24 cellular contexts compared by ENCODE assay signal in genomic region chr1:177013273-177013672, GRCh38.
DNase-seq lines count a peak whose midpoint lies in the region; ATAC-seq, FAIRE-seq and TF ChIP-seq lines count a peak whose summit lies in the region.
"Had no signal": no experiment of that assay in that cellular context is flagged by ENCODE, and none has a peak within 500 bp of the region (broad histone marks: within the 10 kb centered on the region; RNA-seq: fewer than 3 reads in every experiment).

No MANE protein-coding gene starts in this region.

- H2AK5ac ChIP-seq in neuronal stem cell (ENCODE audit: low read depth, low read length) = no peak overlapping the region

- 92% methylated on average over 3 of the region's 3 CpGs for WGBS in esophagus muscularis mucosa
- WGBS in neuronal stem cell (ENCODE audit: extremely low coverage in 2 of 2, insufficient read length in 2 of 2, insufficient replicate concordance in 1 of 2), 2 donors = no CpG with 5 or more reads among the region's 3 CpGs

- peaks cover 6% of the 10 kb centered on the region for H3K27me3 Mint-ChIP-seq in nephron progenitor cell (ENCODE audit: low read depth, poor library complexity)
- H3K27me3 Mint-ChIP-seq: CD4-positive, alpha-beta memory T cell; CD4-positive, CD25-positive, alpha-beta regulatory T cell; CD8-positive, alpha-beta memory T cell had no signal

- peaks cover 45% of the 10 kb centered on the region for H3K4me1 Mint-ChIP-seq in nephron progenitor cell
- H3K4me1 Mint-ChIP-seq: CD14-positive monocyte; CD4-positive, alpha-beta memory T cell; CD4-positive, CD25-positive, alpha-beta regulatory T cell; CD8-positive, alpha-beta memory T cell had no signal

- no peak overlapping the region for H2BK15ac ChIP-seq in neuronal stem cell (ENCODE audit: low read length)

- no peak overlapping the region for H3K9ac ChIP-seq in neuronal stem cell (ENCODE audit: low read depth, low read length, poor library complexity)
- H3K9ac ChIP-seq: BLaER1 had no signal

- no peak for DNase-seq in D721Med (ENCODE audit: insufficient read length, low spot score)
- DNase-seq in HEK293T (ENCODE audit: extremely low spot score) = no peak
- peak; percentile 17 for DNase-seq in esophagus muscularis mucosa (ENCODE audit: extremely low spot score)
- DNase-seq in nephron progenitor cell = no peak
- no peak for DNase-seq in H54 (ENCODE audit: insufficient read length, low spot score)
- no peak for DNase-seq in DMS79 treated with DMSO at 0.1 percent for 48 hours (lab: John Stamatoyannopoulos, UW)
- DNase-seq in neuronal stem cell (ENCODE audit: low spot score) = no peak
- DNase-seq: 8988T; ACHN; BE2C; C1 segment of cervical spinal cord; CD4-positive, alpha-beta memory T cell; CD4-positive, CD25-positive, alpha-beta regulatory T cell; CD8-positive, alpha-beta memory T cell; COR-L47; DND-41; EL; GDM1 had no signal

- H3K36me3 Mint-ChIP-seq in nephron progenitor cell (ENCODE audit: low read depth) = no peaks in the 10 kb centered on the region
- H3K36me3 Mint-ChIP-seq: CD14-positive monocyte; CD4-positive, alpha-beta memory T cell; CD4-positive, CD25-positive, alpha-beta regulatory T cell; CD8-positive, alpha-beta memory T cell had no signal

- no peaks in the 10 kb centered on the region for H3K79me1 ChIP-seq in neuronal stem cell (ENCODE audit: low read depth, low read length)

- no peak overlapping the region for H3K4me3 Mint-ChIP-seq in nephron progenitor cell
- H3K4me3 Mint-ChIP-seq: CD14-positive monocyte; CD4-positive, alpha-beta memory T cell; CD4-positive, CD25-positive, alpha-beta regulatory T cell; CD8-positive, alpha-beta memory T cell had no signal

- no peak overlapping the region for H4K91ac ChIP-seq in neuronal stem cell (ENCODE audit: low read depth, low read length, poor library complexity)

- no peak for ATAC-seq in SK-N-SH treated with all-trans-retinoic acid at 6 μM for 48 hours

- H3K9me3 ChIP-seq in esophagus muscularis mucosa (no peaks in the 10 kb centered on the region), neuronal stem cell (replicated peaks in 1 of 2; ENCODE audit: control insufficient read depth in 2 of 2, insufficient read depth in 1 of 2, low read depth in 1 of 2, low read length in 2 of 2) (peaks cover 0 to 2% of the 10 kb centered on the region in 2 donors)
- H3K9me3 ChIP-seq: BE2C, BLaER1 had no signal

- intact Hi-C loops in esophagus muscularis mucosa (cut with DNase I) = no loop called here

- CTCF ChIA-PET in HEK293T (lab: Yijun Ruan, JAX) = no interaction called here

- H3K36me3 ChIP-seq in esophagus muscularis mucosa (no peaks in the 10 kb centered on the region), neuronal stem cell (replicated peaks in 1 of 2; ENCODE audit: control insufficient read depth in 2 of 2, insufficient read depth in 2 of 2, low read length in 2 of 2) (peaks cover 0 to 6% of the 10 kb centered on the region in 2 donors)
- H3K36me3 ChIP-seq: BE2C, BLaER1 had no signal

- H2BK5ac ChIP-seq in neuronal stem cell (ENCODE audit: low read length) = no peak overlapping the region

- POLR2A ChIA-PET in HEK293T (lab: Yijun Ruan, JAX) = no interaction called here

- H3K14ac ChIP-seq in neuronal stem cell (ENCODE audit: low read length) = no peak overlapping the region

- no peak overlapping the region for H3K27ac ChIP-seq in esophagus muscularis mucosa (replicated peaks in 1 of 4)
- no peak overlapping the region for H3K27ac ChIP-seq in neuronal stem cell (replicated peaks; ENCODE audit: low read length)
- H3K27ac ChIP-seq: BLaER1 had no signal

- H2AFZ ChIP-seq in neuronal stem cell (ENCODE audit: low read length) = no peak overlapping the region

- no peak for TF ChIP-seq POLR2A in esophagus muscularis mucosa (IDR thresholded peaks at IDR 0.05; ENCODE audit: low read depth)
- TF ChIP-seq POLR2A in H54 (IDR thresholded peaks at IDR 0.05; ENCODE audit: low read depth, low read length) = no peak

- TF ChIP-seq CTCF in D721Med (IDR thresholded peaks at IDR 0.05; ENCODE audit: insufficient read depth, missing control alignments) (no peak), esophagus muscularis mucosa (IDR thresholded peaks at IDR 0.05) (no peak), nephron progenitor cell (IDR thresholded peaks at IDR 0.05) (no peak)

- FAIRE-seq in D721Med (lab: Jason Lieb, UNC) (peak; percentile 16), H54 (lab: Jason Lieb, UNC) (no peak)
- FAIRE-seq: A204.1, GM12891, GM19239 had no signal

- no peak overlapping the region for H4K8ac ChIP-seq in neuronal stem cell (ENCODE audit: low read depth, low read length)

- peaks cover 0 to 10% (median 9%) of the 10 kb centered on the region in 4 donors for H3K4me1 ChIP-seq in esophagus muscularis mucosa
- H3K4me1 ChIP-seq in neuronal stem cell (ENCODE audit: control insufficient read depth in 2 of 2, insufficient read depth in 1 of 2, low read depth in 1 of 2, low read length in 2 of 2) = no peaks in the 10 kb centered on the region
- H3K4me1 ChIP-seq: BE2C had no signal

- no peak overlapping the region for H3K4ac ChIP-seq in neuronal stem cell (ENCODE audit: low read length)

- H3K27me3 ChIP-seq in esophagus muscularis mucosa (no peaks in the 10 kb centered on the region), neuronal stem cell (ENCODE audit: control insufficient read depth in 3 of 3, insufficient read depth in 3 of 3, low read depth in 1 of 3, low read length in 3 of 3) (no peaks in the 10 kb centered on the region)
- H3K27me3 ChIP-seq: BE2C, BLaER1 had no signal

- H2BK12ac ChIP-seq in neuronal stem cell (ENCODE audit: low read length) = no peak overlapping the region

- H3K23ac ChIP-seq in neuronal stem cell (ENCODE audit: low read depth, low read length, poor library complexity) = no peak overlapping the region

- H3K4me2 ChIP-seq in neuronal stem cell (ENCODE audit: insufficient read depth, low read length, poor library complexity, severe bottlenecking) = no peak overlapping the region
- H3K4me2 ChIP-seq: BLaER1 had no signal

- H3K9me3 Mint-ChIP-seq in nephron progenitor cell = no peaks in the 10 kb centered on the region

- H2BK120ac ChIP-seq in neuronal stem cell (ENCODE audit: low read depth, low read length) = no peak overlapping the region

- no peak for TF ChIP-seq EP300 in esophagus muscularis mucosa (IDR thresholded peaks at IDR 0.05)

- H3K18ac ChIP-seq in neuronal stem cell (ENCODE audit: low read length) = no peak overlapping the region

- H3K4me3 ChIP-seq in esophagus muscularis mucosa = no peak overlapping the region
- no peak overlapping the region for H3K4me3 ChIP-seq in neuronal stem cell (ENCODE audit: low read length in 2 of 2)
- H3K4me3 ChIP-seq: BLaER1 had no signal

- H3K27ac Mint-ChIP-seq in nephron progenitor cell = peak overlapping the region; percentile 27
- H3K27ac Mint-ChIP-seq: CD14-positive monocyte; CD4-positive, alpha-beta memory T cell; CD4-positive, CD25-positive, alpha-beta regulatory T cell; CD8-positive, alpha-beta memory T cell had no signal

TF ChIP-seq in HEK293T, 16 proteins besides CTCF, POLR2A, EP300 and RAD21:
- peak; percentile 52 for TF ChIP-seq PKNOX1 (IDR thresholded peaks at IDR 0.05)
- TF ChIP-seq LEF1 (IDR thresholded peaks at IDR 0.05; ENCODE audit: borderline replicate concordance) = no peak

TF ChIP-seq in SK-N-SH treated with all-trans-retinoic acid at 6 μM for 48 hours, 23 proteins besides CTCF, POLR2A, EP300 and RAD21 (continues in another document):
- no peak for TF ChIP-seq GLIS3 (CRISPR knock-in tag; IDR thresholded peaks at IDR 0.05)
- TF ChIP-seq TSHZ2 (CRISPR knock-in tag; IDR thresholded peaks at IDR 0.05) = no peak
- no peak for TF ChIP-seq CSRNP3 (CRISPR knock-in tag; IDR thresholded peaks at IDR 0.05)
- TF ChIP-seq PPARA (CRISPR knock-in tag; IDR thresholded peaks at IDR 0.05; ENCODE audit: borderline replicate concordance) = no peak
- no peak for TF ChIP-seq RARB (CRISPR knock-in tag; IDR thresholded peaks at IDR 0.05)
- TF ChIP-seq ZNF70 (CRISPR knock-in tag; IDR thresholded peaks at IDR 0.05) = no peak
- no peak for TF ChIP-seq ZNF8 (CRISPR knock-in tag; IDR thresholded peaks at IDR 0.05)
